ENCODE assay signal across 25 cellular contexts in genomic region chr3:99780749-99781148, GRCh38. TPM values are rescaled to one million over a fixed set of nuclear protein-coding genes. Genes with fewer than 3 reads are reported as not detected.
DNase-seq lines count a peak whose midpoint lies in the region; TF ChIP-seq lines count a peak whose summit lies in the region.
"Had no signal": no experiment of that assay in that cellular context is flagged by ENCODE, and none has a peak within 500 bp of the region (broad histone marks: within the 10 kb centered on the region; RNA-seq: fewer than 3 reads in every experiment).

No MANE protein-coding gene starts in this region.

- in situ Hi-C loops in transverse colon (cut with MboI; ENCODE audit: low pct_ligation_motif_present in 1 of 4, low pct_unique_long_range_greater_than_20kb in 1 of 4, low sequenced_read_pairs in 3 of 4), result no loop called here

- no peaks in the 10 kb centered on the region for H3K9me3 Mint-ChIP-seq in T-helper 2 cell treated with Interferon-gamma antibody and Interleukin-4, amounts not matched to agents 5 μg/mL and 100 μg/mL, for 36 hours
- H3K9me3 Mint-ChIP-seq: activated CD8-positive, alpha-beta T cell treated with anti-CD3 and anti-CD28 coated beads for 36 hours had no signal

- no peak overlapping the region for H3K27ac ChIP-seq in effector memory CD4-positive, alpha-beta T cell (ENCODE audit: insufficient read depth, low read length, poor library complexity, severe bottlenecking)
- no peak overlapping the region for H3K27ac ChIP-seq in transverse colon
- H3K27ac ChIP-seq: BLaER1, breast epithelium, prostate gland had no signal

- TF ChIP-seq POLR2A in transverse colon (IDR thresholded peaks at IDR 0.05), result no peak

- DNase-seq in A172 (ENCODE audit: low spot score), result peak; percentile 51
- peak; percentile 7 for DNase-seq in ELR (ENCODE audit: low read depth)
- DNase-seq in RPMI7951 (ENCODE audit: low read depth), result peak; percentile 90
- DNase-seq in glomerular visceral epithelial cell (ENCODE audit: extremely low spot score), result peak; percentile 77
- DNase-seq in effector memory CD4-positive, alpha-beta T cell, result no peak
- DNase-seq in NCI-H2227 (lab: John Stamatoyannopoulos, UW; ENCODE audit: unreplicated experiment), result no peak
- DNase-seq in transverse colon, result no peak
- no peak for DNase-seq in T-helper 2 cell treated with Interferon-gamma antibody and Interleukin-4, amounts not matched to agents 5 μg/mL and 100 μg/mL, for 36 hours (ENCODE audit: low spot score)
- DNase-seq: activated CD4-positive, CD25-positive, alpha-beta regulatory T cell treated with anti-CD3 and anti-CD28 coated beads, Interleukin-2, amount 50 U/mL, for 72 hours; activated CD8-positive, alpha-beta T cell treated with anti-CD3 and anti-CD28 coated beads for 36 hours; activated gamma-delta T cell; activated T-cell treated with anti-CD3 and anti-CD28 coated beads for 4 hours; Calu3; effector CD8-positive, alpha-beta T cell; erythroblast; foreskin fibroblast; left colon; NCI-H1105; NCI-H2029; NCI-H226; NCI-H774; substantia nigra had no signal

- no peaks in the 10 kb centered on the region for H3K4me1 ChIP-seq in effector memory CD4-positive, alpha-beta T cell (ENCODE audit: control insufficient read depth, insufficient read depth, low read length, poor library complexity, severe bottlenecking)
- H3K4me1 ChIP-seq in transverse colon, result no peaks in the 10 kb centered on the region
- H3K4me1 ChIP-seq: breast epithelium, prostate gland had no signal

- no peak overlapping the region for H3K4me3 ChIP-seq in effector memory CD4-positive, alpha-beta T cell (ENCODE audit: insufficient read depth, low read depth, low read length, poor library complexity, severe bottlenecking)
- no peak overlapping the region for H3K4me3 ChIP-seq in transverse colon
- H3K4me3 ChIP-seq: BLaER1, breast epithelium, prostate gland had no signal

- H3K27me3 ChIP-seq in effector memory CD4-positive, alpha-beta T cell (replicated peaks; ENCODE audit: control insufficient read depth, insufficient read depth, low read length, poor library complexity, severe bottlenecking), result no peaks in the 10 kb centered on the region
- H3K27me3 ChIP-seq in transverse colon, result no peaks in the 10 kb centered on the region
- H3K27me3 ChIP-seq: BLaER1, breast epithelium had no signal

- no peaks in the 10 kb centered on the region for H3K9me3 ChIP-seq in effector memory CD4-positive, alpha-beta T cell (ENCODE audit: control insufficient read depth, low read length)
- no peaks in the 10 kb centered on the region for H3K9me3 ChIP-seq in transverse colon
- H3K9me3 ChIP-seq: BLaER1, breast epithelium, prostate gland had no signal

- H3K36me3 ChIP-seq in effector memory CD4-positive, alpha-beta T cell (ENCODE audit: control insufficient read depth, insufficient read depth, low read length), result no peaks in the 10 kb centered on the region
- no peaks in the 10 kb centered on the region for H3K36me3 ChIP-seq in transverse colon
- H3K36me3 ChIP-seq: BLaER1, breast epithelium, prostate gland had no signal

- no peak overlapping the region for H3K27ac Mint-ChIP-seq in T-helper 2 cell treated with Interferon-gamma antibody and Interleukin-4, amounts not matched to agents 5 μg/mL and 100 μg/mL, for 36 hours
- H3K27ac Mint-ChIP-seq: activated CD8-positive, alpha-beta T cell treated with anti-CD3 and anti-CD28 coated beads for 36 hours had no signal

- H3K27me3 Mint-ChIP-seq in T-helper 2 cell treated with Interferon-gamma antibody and Interleukin-4, amounts not matched to agents 5 μg/mL and 100 μg/mL, for 36 hours (ENCODE audit: low read depth), result peaks cover 31% of the 10 kb centered on the region

- TF ChIP-seq CTCF in transverse colon (IDR thresholded peaks at IDR 0.05), result no peak

- no peak overlapping the region for H3K4me3 Mint-ChIP-seq in T-helper 2 cell treated with Interferon-gamma antibody and Interleukin-4, amounts not matched to agents 5 μg/mL and 100 μg/mL, for 36 hours
- H3K4me3 Mint-ChIP-seq: activated CD8-positive, alpha-beta T cell treated with anti-CD3 and anti-CD28 coated beads for 36 hours had no signal

- no peak for TF ChIP-seq EP300 in transverse colon (IDR thresholded peaks at IDR 0.05; ENCODE audit: low read depth)

- intact Hi-C loops in transverse colon (cut with DNase I; ENCODE audit: low total_unique reads), result no loop called here

- H3K4me1 Mint-ChIP-seq in T-helper 2 cell treated with Interferon-gamma antibody and Interleukin-4, amounts not matched to agents 5 μg/mL and 100 μg/mL, for 36 hours (ENCODE audit: low read depth), result no peaks in the 10 kb centered on the region

- WGBS in transverse colon (ENCODE audit: low coverage in 1 of 2), 2 donors, result 40 to 53% methylated on average over 1 to 3 of the region's 3 CpGs

- no peaks in the 10 kb centered on the region for H3K36me3 Mint-ChIP-seq in T-helper 2 cell treated with Interferon-gamma antibody and Interleukin-4, amounts not matched to agents 5 μg/mL and 100 μg/mL, for 36 hours (ENCODE audit: low read depth)

RNA-seq across cellular contexts. Expression of gene CMSS1, which starts 36.9 kb away (rescaled TPM):
- 48.6 and 56.2 TPM in 2 replicates for total RNA-seq in A172 (2014; rRNA removed; shearing (Covaris generic))
- 61.8 and 63.7 TPM in 2 replicates for total RNA-seq in RPMI7951 (2014; rRNA removed; shearing (Covaris generic))
- total RNA-seq in transverse colon, result 10 to 100 TPM in 1 of 4 donors, 1 to 10 TPM in 3; 2.4 to 29.9 (median 5.2) TPM

Comparison
In these comparisons a context has a peak if more than half of its experiments do, and no peak if none do; other contexts are left out.
1. DNase-seq: peak in A172 (single experiment), ELR (single experiment), RPMI7951 (single experiment) and glomerular visceral epithelial cell (single experiment); none in effector memory CD4-positive, alpha-beta T cell (0 of 3), NCI-H2227 (single experiment), transverse colon (single experiment) and T-helper 2 cell treated with Interferon-gamma antibody and Interleukin-4, amounts not matched to agents 5 μg/mL and 100 μg/mL, for 36 hours (single experiment).